Comparison of ENCODE assay signal across 11 cellular contexts in the genomic region with DNA sequence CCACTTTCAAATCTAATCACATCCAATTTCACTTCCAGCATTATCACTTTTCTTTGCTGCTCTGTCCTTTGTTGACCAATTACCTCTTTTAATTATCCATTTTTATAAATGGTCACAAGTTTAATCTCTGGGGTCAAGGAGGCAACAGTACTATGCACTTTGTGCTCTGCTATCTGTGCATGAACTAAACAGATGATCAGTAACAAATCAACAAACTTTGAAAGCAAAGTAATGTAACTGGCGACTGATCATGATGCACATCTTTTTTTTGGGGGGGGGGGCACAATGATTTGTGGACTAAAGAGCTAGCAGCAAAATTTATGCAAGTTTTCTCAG. TPM values are rescaled to one million over a fixed set of nuclear protein-coding genes. Genes with fewer than 3 reads are reported as not detected.
A peak's percentile ranks its signal among the peaks of the same experiment; 100 is the strongest.
DNase-seq lines count a peak whose midpoint lies in the region; ATAC-seq and TF ChIP-seq lines count a peak whose summit lies in the region.
"Had no signal": no experiment of that assay in that cellular context is flagged by ENCODE, and none has a peak within 500 bp of the region (broad histone marks: within the 10 kb centered on the region; RNA-seq: fewer than 3 reads in every experiment).

No MANE protein-coding gene starts in this region.

- peaks cover 12% of the 10 kb centered on the region for H3F3A ChIP-seq in smooth muscle cell (ENCODE audit: low read depth)

- peaks cover 40% of the 10 kb centered on the region for H4K20me1 ChIP-seq in smooth muscle cell (ENCODE audit: low read depth)

- H3K27me3 Mint-ChIP-seq in activated CD8-positive, alpha-beta memory T cell treated with anti-CD3 and anti-CD28 coated beads, Interleukin-2, amount 10 ng/mL, durations not matched to agents 7 days and 5 days, result no peaks in the 10 kb centered on the region

- H3K9me3 Mint-ChIP-seq in activated CD8-positive, alpha-beta memory T cell treated with anti-CD3 and anti-CD28 coated beads, Interleukin-2, amount 10 ng/mL, durations not matched to agents 7 days and 5 days (ENCODE audit: low read depth), result no peaks in the 10 kb centered on the region

- TF ChIP-seq CTCF in Peyer's patch (IDR thresholded peaks at IDR 0.05) (no peak), smooth muscle cell (IDR thresholded peaks at IDR 0.05; ENCODE audit: borderline replicate concordance, insufficient read depth, poor library complexity, severe bottlenecking) (no peak), suprapubic skin (IDR thresholded peaks at IDR 0.05) (no peak)

- peaks cover 68% of the 10 kb centered on the region for H3K79me2 ChIP-seq in smooth muscle cell (ENCODE audit: low read depth)

- H3K27ac Mint-ChIP-seq in activated CD8-positive, alpha-beta memory T cell treated with anti-CD3 and anti-CD28 coated beads, Interleukin-2, amount 10 ng/mL, durations not matched to agents 7 days and 5 days, result peak overlapping the region; percentile 97

- peaks cover 48% of the 10 kb centered on the region for H3K4me1 Mint-ChIP-seq in activated CD8-positive, alpha-beta memory T cell treated with anti-CD3 and anti-CD28 coated beads, Interleukin-2, amount 10 ng/mL, durations not matched to agents 7 days and 5 days

- no peak overlapping the region for H3K9ac ChIP-seq in smooth muscle cell (ENCODE audit: low read depth)

- TF ChIP-seq EP300 in suprapubic skin (IDR thresholded peaks at IDR 0.05), result no peak

- H3K27ac ChIP-seq in Peyer's patch, result peak overlapping the region in 3 of 4 donors; percentile 90 to 99 (median 98)
- H3K27ac ChIP-seq in epithelial cell of prostate, result peak overlapping the region; percentile 97
- H3K27ac ChIP-seq in smooth muscle cell (ENCODE audit: low read depth), result peak overlapping the region; percentile 100
- no peak overlapping the region for H3K27ac ChIP-seq in suprapubic skin

- peaks cover 0 to 27% (median 0%) of the 10 kb centered on the region in 3 donors for H3K36me3 ChIP-seq in Peyer's patch
- H3K36me3 ChIP-seq in smooth muscle cell (ENCODE audit: low read depth), result peaks cover 14% of the 10 kb centered on the region
- peaks cover 23% of the 10 kb centered on the region for H3K36me3 ChIP-seq in suprapubic skin
- H3K36me3 ChIP-seq: uterus had no signal

- H2AFZ ChIP-seq in smooth muscle cell (ENCODE audit: low read depth), result no peak overlapping the region

- no peak for DNase-seq in activated CD8-positive, alpha-beta memory T cell treated with anti-CD3 and anti-CD28 coated beads, Interleukin-2, amount 10 ng/mL, durations not matched to agents 7 days and 5 days
- no peak for DNase-seq in activated CD8-positive, alpha-beta memory T cell treated with anti-CD3 and anti-CD28 coated beads for 24 hours
- DNase-seq in Peyer's patch, result no peak
- DNase-seq in epithelial cell of prostate (ENCODE audit: low read depth, low spot score), result no peak
- DNase-seq in smooth muscle cell (lab: John Stamatoyannopoulos, UW; ENCODE audit: unreplicated experiment), result no peak
- no peak for DNase-seq in AML-193 (lab: John Stamatoyannopoulos, UW)
- no peak for DNase-seq in NCI-H1417 treated with DMSO at 0.1 percent for 48 hours (lab: John Stamatoyannopoulos, UW)
- no peak for DNase-seq in suprapubic skin (ENCODE audit: low spot score in 2 of 2)
- DNase-seq: foreskin keratinocyte, left colon, uterus had no signal

- H3K4me3 Mint-ChIP-seq in activated CD8-positive, alpha-beta memory T cell treated with anti-CD3 and anti-CD28 coated beads, Interleukin-2, amount 10 ng/mL, durations not matched to agents 7 days and 5 days, result peak overlapping the region; percentile 93

- H3K27me3 ChIP-seq in Peyer's patch (no peaks in the 10 kb centered on the region), smooth muscle cell (ENCODE audit: low read depth) (no peaks in the 10 kb centered on the region), suprapubic skin (no peaks in the 10 kb centered on the region)
- H3K27me3 ChIP-seq: foreskin keratinocyte, uterus had no signal

- 88% methylated on average over 1 of the region's 1 CpG for WGBS in smooth muscle cell (ENCODE audit: low lambda C conversion rate)
- 79% methylated on average over 1 of the region's 1 CpG for WGBS in suprapubic skin

- CTCF ChIA-PET in activated CD8-positive, alpha-beta memory T cell treated with anti-CD3 and anti-CD28 coated beads, Interleukin-2, amount 10 ng/mL, durations not matched to agents 7 days and 5 days (lab: Charles Lee), result interaction anchor here (1.6 kb wide), 1 partner anchor 40 kb away, joined by 8 read pairs; no protein-coding TSS in a partner anchor

- peaks cover 0 to 19% (median 0%) of the 10 kb centered on the region in 4 donors for H3K4me1 ChIP-seq in Peyer's patch
- peaks cover 32% of the 10 kb centered on the region for H3K4me1 ChIP-seq in smooth muscle cell (ENCODE audit: low read depth)
- peaks cover 46% of the 10 kb centered on the region for H3K4me1 ChIP-seq in suprapubic skin
- H3K4me1 ChIP-seq: uterus had no signal

- no peaks in the 10 kb centered on the region for H3K9me3 ChIP-seq in Peyer's patch
- H3K9me3 ChIP-seq in smooth muscle cell (replicated peaks; ENCODE audit: low read depth), result no peaks in the 10 kb centered on the region
- H3K9me3 ChIP-seq in suprapubic skin, result no peaks in the 10 kb centered on the region

- no peak overlapping the region for H3K4me3 ChIP-seq in Peyer's patch
- peak overlapping the region; percentile 99 for H3K4me3 ChIP-seq in smooth muscle cell
- no peak overlapping the region for H3K4me3 ChIP-seq in suprapubic skin
- H3K4me3 ChIP-seq: uterus had no signal

- H3K4me2 ChIP-seq in smooth muscle cell, result peak overlapping the region; percentile 96

- ATAC-seq in activated CD8-positive, alpha-beta memory T cell treated with anti-CD3 and anti-CD28 coated beads, Interleukin-2, amount 10 ng/mL, durations not matched to agents 7 days and 5 days, result no peak
- ATAC-seq: foreskin keratinocyte, left colon had no signal

- TF ChIP-seq POLR2A in Peyer's patch (IDR thresholded peaks at IDR 0.05) (no peak), suprapubic skin (IDR thresholded peaks at IDR 0.05) (no peak)

- H3K36me3 Mint-ChIP-seq in activated CD8-positive, alpha-beta memory T cell treated with anti-CD3 and anti-CD28 coated beads, Interleukin-2, amount 10 ng/mL, durations not matched to agents 7 days and 5 days, result peaks cover 29% of the 10 kb centered on the region

RNA-seq across cellular contexts. Expression of gene SEC31A, which starts 1.5 kb away (rescaled TPM):
- total RNA-seq in activated CD8-positive, alpha-beta memory T cell treated with anti-CD3 and anti-CD28 coated beads, Interleukin-2, amount 10 ng/mL, durations not matched to agents 7 days and 5 days, result 10 to 100 TPM; 87.9 to 89.8 TPM
- total RNA-seq in Peyer's patch, result 100 to 1,000 TPM; 195 to 283 (median 268) TPM
- 490 TPM in 2 replicates for total RNA-seq in smooth muscle cell
- 315 and 339 TPM in 2 replicates for polyA plus RNA-seq in smooth muscle cell
- 100 to 1,000 TPM; 133 to 299 (median 161) TPM for total RNA-seq in suprapubic skin

RNA-seq across cellular contexts. Expression of gene THAP9, which starts 8.1 kb away (rescaled TPM):
- total RNA-seq in activated CD8-positive, alpha-beta memory T cell treated with anti-CD3 and anti-CD28 coated beads, Interleukin-2, amount 10 ng/mL, durations not matched to agents 7 days and 5 days, result 1 to 10 TPM; 1.9 to 2.4 TPM
- 1 to 10 TPM; 1.7 to 6.7 (median 2.9) TPM for total RNA-seq in Peyer's patch
- 4.4 and 7.8 TPM in 2 replicates for total RNA-seq in smooth muscle cell
- polyA plus RNA-seq in smooth muscle cell, result 1.2 and 2.2 TPM in 2 replicates
- total RNA-seq in suprapubic skin, result 1 to 10 TPM; 2.0 to 3.1 (median 2.6) TPM
